In the genomic region with DNA sequence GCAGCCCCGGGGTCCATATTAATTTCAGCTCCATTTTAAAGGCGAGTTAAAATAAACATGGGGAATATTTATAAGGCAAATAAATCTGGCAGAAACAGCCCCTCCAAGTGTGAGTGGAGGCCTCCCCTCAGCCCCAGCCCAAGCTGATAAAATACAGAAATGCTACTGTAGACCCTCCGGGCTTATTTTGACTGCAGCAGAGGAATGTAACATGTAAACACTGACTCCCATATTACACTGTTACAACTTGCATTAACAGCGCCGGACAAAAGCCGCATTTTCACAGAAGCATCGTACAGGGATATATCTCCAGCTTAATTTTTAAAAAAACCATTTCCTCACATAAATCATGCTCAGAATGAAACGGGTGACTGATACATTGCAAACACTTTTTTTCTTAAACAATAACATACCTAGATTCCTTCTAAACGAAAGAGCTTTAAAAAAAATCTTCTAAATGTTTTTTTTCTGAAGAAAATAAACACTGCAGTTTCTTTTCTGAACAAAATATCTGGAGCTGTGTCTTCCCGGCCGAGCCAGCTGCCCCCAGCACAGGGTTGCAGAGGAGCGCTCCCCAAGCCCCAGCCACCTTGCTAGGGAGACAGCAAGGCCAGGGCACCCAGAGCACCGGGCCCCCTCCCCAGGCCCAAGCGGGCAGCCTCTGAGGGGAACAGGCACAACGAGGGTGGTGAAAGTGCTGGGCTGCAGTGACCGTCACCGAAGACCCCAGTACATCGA, we compare ENCODE assay signal across 2 cellular contexts.
A peak's percentile ranks its signal among the peaks of the same experiment; 100 is the strongest.
TF ChIP-seq lines count a peak whose summit lies in the region.

No MANE protein-coding gene starts in this region.

TF ChIP-seq in IMR-90, 13 proteins besides CTCF, POLR2A, EP300 and RAD21:
- TF ChIP-seq BHLHE40 (IDR thresholded peaks at IDR 0.05; ENCODE audit: low read depth, low read length), result no peak

TF ChIP-seq in K562, 482 proteins besides CTCF, POLR2A, EP300 and RAD21:
- no peak for TF ChIP-seq PHF21A (IDR thresholded peaks at IDR 0.05; ENCODE audit: borderline replicate concordance, low read depth)
- no peak for TF ChIP-seq SRSF7 (optimal IDR thresholded peaks at IDR 0.05; ENCODE audit: low read depth, low read length)
- peak; percentile 53 for TF ChIP-seq POLR2G (IDR thresholded peaks at IDR 0.05; ENCODE audit: low read depth, low read length)
- TF ChIP-seq STAT5B (CRISPR knock-in tag; IDR thresholded peaks at IDR 0.05), result no peak
- no peak for TF ChIP-seq TAF1 (IDR thresholded peaks at IDR 0.05; ENCODE audit: control insufficient read depth, extremely low read depth, insufficient read depth, low read length, severe bottlenecking)
- TF ChIP-seq, protein P1, sequence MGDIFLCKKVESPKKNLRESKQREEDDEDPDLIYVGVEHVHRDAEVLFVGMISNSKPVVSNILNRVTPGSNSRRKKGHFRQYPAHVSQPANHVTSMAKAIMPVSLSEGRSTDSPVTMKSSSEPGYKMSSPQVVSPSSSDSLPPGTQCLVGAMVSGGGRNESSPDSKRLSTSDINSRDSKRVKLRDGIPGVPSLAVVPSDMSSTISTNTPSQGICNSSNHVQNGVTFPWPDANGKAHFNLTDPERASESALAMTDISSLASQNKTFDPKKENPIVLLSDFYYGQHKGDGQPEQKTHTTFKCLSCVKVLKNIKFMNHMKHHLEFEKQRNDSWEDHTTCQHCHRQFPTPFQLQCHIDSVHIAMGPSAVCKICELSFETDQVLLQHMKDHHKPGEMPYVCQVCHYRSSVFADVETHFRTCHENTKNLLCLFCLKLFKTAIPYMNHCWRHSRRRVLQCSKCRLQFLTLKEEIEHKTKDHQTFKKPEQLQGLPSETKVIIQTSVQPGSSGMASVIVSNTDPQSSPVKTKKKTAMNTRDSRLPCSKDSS (IDR thresholded peaks at IDR 0.05; ENCODE audit: low read depth, partially characterized antibody), result no peak
- peak; percentile 34 for TF ChIP-seq HMGN3 (IDR thresholded peaks at IDR 0.05; ENCODE audit: borderline replicate concordance, extremely low read depth, insufficient read length, low read depth, low read length)
- no peak for TF ChIP-seq SMARCB1 (IDR thresholded peaks at IDR 0.05; ENCODE audit: insufficient read length, low read depth)
- no peak for TF ChIP-seq ZNF79 (CRISPR knock-in tag; IDR thresholded peaks at IDR 0.05; ENCODE audit: low read depth)
- TF ChIP-seq ZEB2 (IDR thresholded peaks at IDR 0.05), result no peak
- peak; percentile 50; the same call in 1 of the 2 replicates for TF ChIP-seq PHB (CRISPR knock-in tag; IDR thresholded peaks at IDR 0.05)
- TF ChIP-seq RBM14 (IDR thresholded peaks at IDR 0.05; ENCODE audit: borderline replicate concordance, insufficient read depth, low read depth, low read length), result 0 out of 2 replicates have a peak, but pooled peaks have one; percentile 68
- TF ChIP-seq, protein P2, sequence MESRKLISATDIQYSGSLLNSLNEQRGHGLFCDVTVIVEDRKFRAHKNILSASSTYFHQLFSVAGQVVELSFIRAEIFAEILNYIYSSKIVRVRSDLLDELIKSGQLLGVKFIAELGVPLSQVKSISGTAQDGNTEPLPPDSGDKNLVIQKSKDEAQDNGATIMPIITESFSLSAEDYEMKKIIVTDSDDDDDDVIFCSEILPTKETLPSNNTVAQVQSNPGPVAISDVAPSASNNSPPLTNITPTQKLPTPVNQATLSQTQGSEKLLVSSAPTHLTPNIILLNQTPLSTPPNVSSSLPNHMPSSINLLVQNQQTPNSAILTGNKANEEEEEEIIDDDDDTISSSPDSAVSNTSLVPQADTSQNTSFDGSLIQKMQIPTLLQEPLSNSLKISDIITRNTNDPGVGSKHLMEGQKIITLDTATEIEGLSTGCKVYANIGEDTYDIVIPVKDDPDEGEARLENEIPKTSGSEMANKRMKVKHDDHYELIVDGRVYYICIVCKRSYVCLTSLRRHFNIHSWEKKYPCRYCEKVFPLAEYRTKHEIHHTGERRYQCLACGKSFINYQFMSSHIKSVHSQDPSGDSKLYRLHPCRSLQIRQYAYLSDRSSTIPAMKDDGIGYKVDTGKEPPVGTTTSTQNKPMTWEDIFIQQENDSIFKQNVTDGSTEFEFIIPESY (CRISPR knock-in tag; IDR thresholded peaks at IDR 0.05), result no peak
- TF ChIP-seq, protein P3, sequence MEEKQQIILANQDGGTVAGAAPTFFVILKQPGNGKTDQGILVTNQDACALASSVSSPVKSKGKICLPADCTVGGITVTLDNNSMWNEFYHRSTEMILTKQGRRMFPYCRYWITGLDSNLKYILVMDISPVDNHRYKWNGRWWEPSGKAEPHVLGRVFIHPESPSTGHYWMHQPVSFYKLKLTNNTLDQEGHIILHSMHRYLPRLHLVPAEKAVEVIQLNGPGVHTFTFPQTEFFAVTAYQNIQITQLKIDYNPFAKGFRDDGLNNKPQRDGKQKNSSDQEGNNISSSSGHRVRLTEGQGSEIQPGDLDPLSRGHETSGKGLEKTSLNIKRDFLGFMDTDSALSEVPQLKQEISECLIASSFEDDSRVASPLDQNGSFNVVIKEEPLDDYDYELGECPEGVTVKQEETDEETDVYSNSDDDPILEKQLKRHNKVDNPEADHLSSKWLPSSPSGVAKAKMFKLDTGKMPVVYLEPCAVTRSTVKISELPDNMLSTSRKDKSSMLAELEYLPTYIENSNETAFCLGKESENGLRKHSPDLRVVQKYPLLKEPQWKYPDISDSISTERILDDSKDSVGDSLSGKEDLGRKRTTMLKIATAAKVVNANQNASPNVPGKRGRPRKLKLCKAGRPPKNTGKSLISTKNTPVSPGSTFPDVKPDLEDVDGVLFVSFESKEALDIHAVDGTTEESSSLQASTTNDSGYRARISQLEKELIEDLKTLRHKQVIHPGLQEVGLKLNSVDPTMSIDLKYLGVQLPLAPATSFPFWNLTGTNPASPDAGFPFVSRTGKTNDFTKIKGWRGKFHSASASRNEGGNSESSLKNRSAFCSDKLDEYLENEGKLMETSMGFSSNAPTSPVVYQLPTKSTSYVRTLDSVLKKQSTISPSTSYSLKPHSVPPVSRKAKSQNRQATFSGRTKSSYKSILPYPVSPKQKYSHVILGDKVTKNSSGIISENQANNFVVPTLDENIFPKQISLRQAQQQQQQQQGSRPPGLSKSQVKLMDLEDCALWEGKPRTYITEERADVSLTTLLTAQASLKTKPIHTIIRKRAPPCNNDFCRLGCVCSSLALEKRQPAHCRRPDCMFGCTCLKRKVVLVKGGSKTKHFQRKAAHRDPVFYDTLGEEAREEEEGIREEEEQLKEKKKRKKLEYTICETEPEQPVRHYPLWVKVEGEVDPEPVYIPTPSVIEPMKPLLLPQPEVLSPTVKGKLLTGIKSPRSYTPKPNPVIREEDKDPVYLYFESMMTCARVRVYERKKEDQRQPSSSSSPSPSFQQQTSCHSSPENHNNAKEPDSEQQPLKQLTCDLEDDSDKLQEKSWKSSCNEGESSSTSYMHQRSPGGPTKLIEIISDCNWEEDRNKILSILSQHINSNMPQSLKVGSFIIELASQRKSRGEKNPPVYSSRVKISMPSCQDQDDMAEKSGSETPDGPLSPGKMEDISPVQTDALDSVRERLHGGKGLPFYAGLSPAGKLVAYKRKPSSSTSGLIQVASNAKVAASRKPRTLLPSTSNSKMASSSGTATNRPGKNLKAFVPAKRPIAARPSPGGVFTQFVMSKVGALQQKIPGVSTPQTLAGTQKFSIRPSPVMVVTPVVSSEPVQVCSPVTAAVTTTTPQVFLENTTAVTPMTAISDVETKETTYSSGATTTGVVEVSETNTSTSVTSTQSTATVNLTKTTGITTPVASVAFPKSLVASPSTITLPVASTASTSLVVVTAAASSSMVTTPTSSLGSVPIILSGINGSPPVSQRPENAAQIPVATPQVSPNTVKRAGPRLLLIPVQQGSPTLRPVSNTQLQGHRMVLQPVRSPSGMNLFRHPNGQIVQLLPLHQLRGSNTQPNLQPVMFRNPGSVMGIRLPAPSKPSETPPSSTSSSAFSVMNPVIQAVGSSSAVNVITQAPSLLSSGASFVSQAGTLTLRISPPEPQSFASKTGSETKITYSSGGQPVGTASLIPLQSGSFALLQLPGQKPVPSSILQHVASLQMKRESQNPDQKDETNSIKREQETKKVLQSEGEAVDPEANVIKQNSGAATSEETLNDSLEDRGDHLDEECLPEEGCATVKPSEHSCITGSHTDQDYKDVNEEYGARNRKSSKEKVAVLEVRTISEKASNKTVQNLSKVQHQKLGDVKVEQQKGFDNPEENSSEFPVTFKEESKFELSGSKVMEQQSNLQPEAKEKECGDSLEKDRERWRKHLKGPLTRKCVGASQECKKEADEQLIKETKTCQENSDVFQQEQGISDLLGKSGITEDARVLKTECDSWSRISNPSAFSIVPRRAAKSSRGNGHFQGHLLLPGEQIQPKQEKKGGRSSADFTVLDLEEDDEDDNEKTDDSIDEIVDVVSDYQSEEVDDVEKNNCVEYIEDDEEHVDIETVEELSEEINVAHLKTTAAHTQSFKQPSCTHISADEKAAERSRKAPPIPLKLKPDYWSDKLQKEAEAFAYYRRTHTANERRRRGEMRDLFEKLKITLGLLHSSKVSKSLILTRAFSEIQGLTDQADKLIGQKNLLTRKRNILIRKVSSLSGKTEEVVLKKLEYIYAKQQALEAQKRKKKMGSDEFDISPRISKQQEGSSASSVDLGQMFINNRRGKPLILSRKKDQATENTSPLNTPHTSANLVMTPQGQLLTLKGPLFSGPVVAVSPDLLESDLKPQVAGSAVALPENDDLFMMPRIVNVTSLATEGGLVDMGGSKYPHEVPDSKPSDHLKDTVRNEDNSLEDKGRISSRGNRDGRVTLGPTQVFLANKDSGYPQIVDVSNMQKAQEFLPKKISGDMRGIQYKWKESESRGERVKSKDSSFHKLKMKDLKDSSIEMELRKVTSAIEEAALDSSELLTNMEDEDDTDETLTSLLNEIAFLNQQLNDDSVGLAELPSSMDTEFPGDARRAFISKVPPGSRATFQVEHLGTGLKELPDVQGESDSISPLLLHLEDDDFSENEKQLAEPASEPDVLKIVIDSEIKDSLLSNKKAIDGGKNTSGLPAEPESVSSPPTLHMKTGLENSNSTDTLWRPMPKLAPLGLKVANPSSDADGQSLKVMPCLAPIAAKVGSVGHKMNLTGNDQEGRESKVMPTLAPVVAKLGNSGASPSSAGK (IDR thresholded peaks at IDR 0.05), result no peak
- peak; percentile 7 for TF ChIP-seq ZNF146 (CRISPR knock-in tag; IDR thresholded peaks at IDR 0.05; ENCODE audit: unreplicated experiment)
- no peak for TF ChIP-seq NFXL1 (CRISPR knock-in tag; IDR thresholded peaks at IDR 0.05)
- TF ChIP-seq, protein P4, sequence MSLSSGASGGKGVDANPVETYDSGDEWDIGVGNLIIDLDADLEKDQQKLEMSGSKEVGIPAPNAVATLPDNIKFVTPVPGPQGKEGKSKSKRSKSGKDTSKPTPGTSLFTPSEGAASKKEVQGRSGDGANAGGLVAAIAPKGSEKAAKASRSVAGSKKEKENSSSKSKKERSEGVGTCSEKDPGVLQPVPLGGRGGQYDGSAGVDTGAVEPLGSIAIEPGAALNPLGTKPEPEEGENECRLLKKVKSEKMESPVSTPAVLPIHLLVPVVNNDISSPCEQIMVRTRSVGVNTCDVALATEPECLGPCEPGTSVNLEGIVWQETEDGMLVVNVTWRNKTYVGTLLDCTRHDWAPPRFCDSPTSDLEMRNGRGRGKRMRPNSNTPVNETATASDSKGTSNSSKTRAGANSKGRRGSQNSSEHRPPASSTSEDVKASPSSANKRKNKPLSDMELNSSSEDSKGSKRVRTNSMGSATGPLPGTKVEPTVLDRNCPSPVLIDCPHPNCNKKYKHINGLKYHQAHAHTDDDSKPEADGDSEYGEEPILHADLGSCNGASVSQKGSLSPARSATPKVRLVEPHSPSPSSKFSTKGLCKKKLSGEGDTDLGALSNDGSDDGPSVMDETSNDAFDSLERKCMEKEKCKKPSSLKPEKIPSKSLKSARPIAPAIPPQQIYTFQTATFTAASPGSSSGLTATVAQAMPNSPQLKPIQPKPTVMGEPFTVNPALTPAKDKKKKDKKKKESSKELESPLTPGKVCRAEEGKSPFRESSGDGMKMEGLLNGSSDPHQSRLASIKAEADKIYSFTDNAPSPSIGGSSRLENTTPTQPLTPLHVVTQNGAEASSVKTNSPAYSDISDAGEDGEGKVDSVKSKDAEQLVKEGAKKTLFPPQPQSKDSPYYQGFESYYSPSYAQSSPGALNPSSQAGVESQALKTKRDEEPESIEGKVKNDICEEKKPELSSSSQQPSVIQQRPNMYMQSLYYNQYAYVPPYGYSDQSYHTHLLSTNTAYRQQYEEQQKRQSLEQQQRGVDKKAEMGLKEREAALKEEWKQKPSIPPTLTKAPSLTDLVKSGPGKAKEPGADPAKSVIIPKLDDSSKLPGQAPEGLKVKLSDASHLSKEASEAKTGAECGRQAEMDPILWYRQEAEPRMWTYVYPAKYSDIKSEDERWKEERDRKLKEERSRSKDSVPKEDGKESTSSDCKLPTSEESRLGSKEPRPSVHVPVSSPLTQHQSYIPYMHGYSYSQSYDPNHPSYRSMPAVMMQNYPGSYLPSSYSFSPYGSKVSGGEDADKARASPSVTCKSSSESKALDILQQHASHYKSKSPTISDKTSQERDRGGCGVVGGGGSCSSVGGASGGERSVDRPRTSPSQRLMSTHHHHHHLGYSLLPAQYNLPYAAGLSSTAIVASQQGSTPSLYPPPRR (CRISPR knock-in tag; IDR thresholded peaks at IDR 0.05; ENCODE audit: borderline replicate concordance), result no peak
